Comparison of ENCODE assay signal across 10 cellular contexts in genomic region chr5:96431376-96432244, GRCh38. TPM values are rescaled to one million over a fixed set of nuclear protein-coding genes. Genes with fewer than 3 reads are reported as not detected.
DNase-seq lines count a peak whose midpoint lies in the region; TF ChIP-seq lines count a peak whose summit lies in the region.
"Had no signal": no experiment of that assay in that cellular context is flagged by ENCODE, and none has a peak within 500 bp of the region (broad histone marks: within the 10 kb centered on the region; RNA-seq: fewer than 3 reads in every experiment).

No MANE protein-coding gene starts in this region.

- H3K4me3 ChIP-seq in NB4 (ENCODE audit: low read depth, low read length) (no peak overlapping the region), neural cell (ENCODE audit: low read length) (peak overlapping the region; percentile 82)
- H3K4me3 ChIP-seq in effector memory CD4-positive, alpha-beta T cell (ENCODE audit: insufficient read depth, low read depth, low read length, poor library complexity, severe bottlenecking) = no peak overlapping the region
- H3K4me3 ChIP-seq: SK-N-MC had no signal

- no peak for TF ChIP-seq POLR2A in NB4 (IDR thresholded peaks at IDR 0.05; ENCODE audit: extremely low read depth, insufficient read length)

- no peaks in the 10 kb centered on the region for H3K9me2 ChIP-seq in neural cell (ENCODE audit: insufficient read depth, low read length)

- TF ChIP-seq EP300 in neural cell (conservative IDR thresholded peaks at IDR 0.05; ENCODE audit: poor library complexity, severe bottlenecking) = no peak

- peak overlapping the region; percentile 70 for H3K27ac ChIP-seq in neural cell (ENCODE audit: low read length)
- H3K27ac ChIP-seq in effector memory CD4-positive, alpha-beta T cell (ENCODE audit: insufficient read depth, low read length, poor library complexity, severe bottlenecking) = no peak overlapping the region
- H3K27ac ChIP-seq: epithelial cell of prostate, SK-N-MC had no signal

- TF ChIP-seq RAD21 in neural cell (conservative IDR thresholded peaks at IDR 0.05) = no peak

- no peaks in the 10 kb centered on the region for H4K20me1 ChIP-seq in neural cell (ENCODE audit: insufficient read depth)

- peak overlapping the region; percentile 89 for H3K4me2 ChIP-seq in neural cell (ENCODE audit: low read length)

- H3K27me3 ChIP-seq in neural cell (ENCODE audit: insufficient read depth, low read depth, low read length) = peaks cover 46% of the 10 kb centered on the region
- H3K27me3 ChIP-seq in effector memory CD4-positive, alpha-beta T cell (replicated peaks; ENCODE audit: control insufficient read depth, insufficient read depth, low read length, poor library complexity, severe bottlenecking) = peaks cover 39% of the 10 kb centered on the region

- H3K36me3 ChIP-seq in neural cell (ENCODE audit: insufficient read depth, low read length) = no peaks in the 10 kb centered on the region
- H3K36me3 ChIP-seq in effector memory CD4-positive, alpha-beta T cell (ENCODE audit: control insufficient read depth, insufficient read depth, low read length) = no peaks in the 10 kb centered on the region

- DNase-seq in DMS79 treated with DMSO at 0.1 percent for 48 hours (lab: John Stamatoyannopoulos, UW) (peak; percentile 92), NB4 (ENCODE audit: low read depth) (peak; percentile 80), astrocyte of the hippocampus (ENCODE audit: low read depth, low spot score) (peak; percentile 29), amniotic stem cell (lab: John Stamatoyannopoulos, UW) (no peak), dedifferentiated amniotic fluid mesenchymal stem cell (ENCODE audit: extremely low spot score) (no peak), KG1 (lab: John Stamatoyannopoulos, UW) (no peak)
- DNase-seq in effector memory CD4-positive, alpha-beta T cell = no peak

- no peak for TF ChIP-seq CTCF in NB4 (IDR thresholded peaks at IDR 0.05; ENCODE audit: low read depth, low read length)
- TF ChIP-seq CTCF in neural cell (IDR thresholded peaks at IDR 0.05; ENCODE audit: poor library complexity, severe bottlenecking) = peak; percentile 5

- no peaks in the 10 kb centered on the region for H3F3A ChIP-seq in neural cell (ENCODE audit: insufficient read depth, low read length, poor library complexity, severe bottlenecking)

- H3K79me2 ChIP-seq in neural cell (replicated peaks; ENCODE audit: insufficient read depth, low read length) = peaks cover 13% of the 10 kb centered on the region

- no peaks in the 10 kb centered on the region for H3K9me3 ChIP-seq in neural cell (ENCODE audit: low read length)
- H3K9me3 ChIP-seq in effector memory CD4-positive, alpha-beta T cell (ENCODE audit: control insufficient read depth, low read length) = no peaks in the 10 kb centered on the region

- H3K9ac ChIP-seq in neural cell (ENCODE audit: low read length) = peak overlapping the region; percentile 72

- no peaks in the 10 kb centered on the region for H3K4me1 ChIP-seq in effector memory CD4-positive, alpha-beta T cell (ENCODE audit: control insufficient read depth, insufficient read depth, low read length, poor library complexity, severe bottlenecking)

- H2AFZ ChIP-seq in neural cell (ENCODE audit: low read depth, low read length) = peak overlapping the region; percentile 5

TF ChIP-seq in neural cell, 6 proteins besides CTCF, POLR2A, EP300 and RAD21:
- TF ChIP-seq EZH2 (IDR thresholded peaks at IDR 0.05; ENCODE audit: borderline replicate concordance, insufficient read depth, low read length, poor library complexity, severe bottlenecking) = no peak
- peak; percentile 43 for TF ChIP-seq POLR2AphosphoS5 (IDR thresholded peaks at IDR 0.05)
- no peak for TF ChIP-seq MXI1 (conservative IDR thresholded peaks at IDR 0.05; ENCODE audit: poor library complexity, severe bottlenecking)
- no peak for TF ChIP-seq REST (IDR thresholded peaks at IDR 0.05; ENCODE audit: borderline replicate concordance)

RNA-seq across cellular contexts. Expression of gene PCSK1, which starts 1.4 kb away (rescaled TPM):
- polyA plus RNA-seq in neural cell = 21.7 and 27.2 TPM in 2 replicates
- polyA minus RNA-seq in neural cell = 48.5 and 54.4 TPM in 2 replicates

Comparison
In these comparisons a context has a peak if more than half of its experiments do, and no peak if none do; other contexts are left out.
1. DNase-seq: peak in DMS79 treated with DMSO at 0.1 percent for 48 hours (single experiment), NB4 (single experiment) and astrocyte of the hippocampus (single experiment); none in effector memory CD4-positive, alpha-beta T cell (0 of 3), amniotic stem cell (single experiment), dedifferentiated amniotic fluid mesenchymal stem cell (single experiment) and KG1 (single experiment).